2 cellular contexts compared by ENCODE assay signal in genomic region chr14:105328678-105329390, GRCh38.
TF ChIP-seq lines count a peak whose summit lies in the region.

No MANE protein-coding gene starts in this region.

TF ChIP-seq in liver, 16 proteins besides CTCF, POLR2A, EP300 and RAD21:
- TF ChIP-seq MAX (IDR thresholded peaks at IDR 0.05) (no peak), RXRA (IDR thresholded peaks at IDR 0.05) (peak; percentile 85 to 91), SP1 (IDR thresholded peaks at IDR 0.05) (peak; percentile 38), HNF4A (conservative IDR thresholded peaks at IDR 0.05) (peak; percentile 7 to 40), JUND (IDR thresholded peaks at IDR 0.05) (no peak), NR2F2 (IDR thresholded peaks at IDR 0.05) (peak; percentile 80)
- TF ChIP-seq, protein P1, sequence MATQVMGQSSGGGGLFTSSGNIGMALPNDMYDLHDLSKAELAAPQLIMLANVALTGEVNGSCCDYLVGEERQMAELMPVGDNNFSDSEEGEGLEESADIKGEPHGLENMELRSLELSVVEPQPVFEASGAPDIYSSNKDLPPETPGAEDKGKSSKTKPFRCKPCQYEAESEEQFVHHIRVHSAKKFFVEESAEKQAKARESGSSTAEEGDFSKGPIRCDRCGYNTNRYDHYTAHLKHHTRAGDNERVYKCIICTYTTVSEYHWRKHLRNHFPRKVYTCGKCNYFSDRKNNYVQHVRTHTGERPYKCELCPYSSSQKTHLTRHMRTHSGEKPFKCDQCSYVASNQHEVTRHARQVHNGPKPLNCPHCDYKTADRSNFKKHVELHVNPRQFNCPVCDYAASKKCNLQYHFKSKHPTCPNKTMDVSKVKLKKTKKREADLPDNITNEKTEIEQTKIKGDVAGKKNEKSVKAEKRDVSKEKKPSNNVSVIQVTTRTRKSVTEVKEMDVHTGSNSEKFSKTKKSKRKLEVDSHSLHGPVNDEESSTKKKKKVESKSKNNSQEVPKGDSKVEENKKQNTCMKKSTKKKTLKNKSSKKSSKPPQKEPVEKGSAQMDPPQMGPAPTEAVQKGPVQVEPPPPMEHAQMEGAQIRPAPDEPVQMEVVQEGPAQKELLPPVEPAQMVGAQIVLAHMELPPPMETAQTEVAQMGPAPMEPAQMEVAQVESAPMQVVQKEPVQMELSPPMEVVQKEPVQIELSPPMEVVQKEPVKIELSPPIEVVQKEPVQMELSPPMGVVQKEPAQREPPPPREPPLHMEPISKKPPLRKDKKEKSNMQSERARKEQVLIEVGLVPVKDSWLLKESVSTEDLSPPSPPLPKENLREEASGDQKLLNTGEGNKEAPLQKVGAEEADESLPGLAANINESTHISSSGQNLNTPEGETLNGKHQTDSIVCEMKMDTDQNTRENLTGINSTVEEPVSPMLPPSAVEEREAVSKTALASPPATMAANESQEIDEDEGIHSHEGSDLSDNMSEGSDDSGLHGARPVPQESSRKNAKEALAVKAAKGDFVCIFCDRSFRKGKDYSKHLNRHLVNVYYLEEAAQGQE (IDR thresholded peaks at IDR 0.05) = no peak

TF ChIP-seq in HepG2, 621 proteins besides CTCF, POLR2A, EP300 and RAD21:
- TF ChIP-seq KIAA2018 (CRISPR knock-in tag; IDR thresholded peaks at IDR 0.05; ENCODE audit: borderline replicate concordance) (no peak), PHF8 (CRISPR knock-in tag; IDR thresholded peaks at IDR 0.05) (no peak), ZNF232 (CRISPR knock-in tag; IDR thresholded peaks at IDR 0.05; ENCODE audit: borderline replicate concordance) (no peak), CSRNP2 (CRISPR knock-in tag; conservative IDR thresholded peaks at IDR 0.05; ENCODE audit: low read depth) (no peak), U2AF1 (optimal IDR thresholded peaks at IDR 0.05; ENCODE audit: low read depth, low read length) (no peak), ARHGAP35 (CRISPR knock-in tag; IDR thresholded peaks at IDR 0.05; ENCODE audit: borderline replicate concordance) (no peak), BRD4 (CRISPR knock-in tag; IDR thresholded peaks at IDR 0.05) (no peak), NR2C2 (CRISPR knock-in tag; IDR thresholded peaks at IDR 0.05; ENCODE audit: borderline replicate concordance) (no peak), HMGXB4 (CRISPR knock-in tag; IDR thresholded peaks at IDR 0.05; ENCODE audit: borderline replicate concordance in 1 of 2, low read depth in 1 of 2) (no peak), ZFX (CRISPR knock-in tag; IDR thresholded peaks at IDR 0.05; ENCODE audit: low read depth) (no peak), ZFP62 (CRISPR knock-in tag; IDR thresholded peaks at IDR 0.05) (no peak), MTA1 (CRISPR knock-in tag; IDR thresholded peaks at IDR 0.05; ENCODE audit: borderline replicate concordance) (no peak), SRY (CRISPR knock-in tag; IDR thresholded peaks at IDR 0.05) (no peak), BATF2 (CRISPR knock-in tag; IDR thresholded peaks at IDR 0.05) (no peak), ZNF432 (CRISPR knock-in tag; IDR thresholded peaks at IDR 0.05; ENCODE audit: borderline replicate concordance) (no peak)
- TF ChIP-seq, protein P2, sequence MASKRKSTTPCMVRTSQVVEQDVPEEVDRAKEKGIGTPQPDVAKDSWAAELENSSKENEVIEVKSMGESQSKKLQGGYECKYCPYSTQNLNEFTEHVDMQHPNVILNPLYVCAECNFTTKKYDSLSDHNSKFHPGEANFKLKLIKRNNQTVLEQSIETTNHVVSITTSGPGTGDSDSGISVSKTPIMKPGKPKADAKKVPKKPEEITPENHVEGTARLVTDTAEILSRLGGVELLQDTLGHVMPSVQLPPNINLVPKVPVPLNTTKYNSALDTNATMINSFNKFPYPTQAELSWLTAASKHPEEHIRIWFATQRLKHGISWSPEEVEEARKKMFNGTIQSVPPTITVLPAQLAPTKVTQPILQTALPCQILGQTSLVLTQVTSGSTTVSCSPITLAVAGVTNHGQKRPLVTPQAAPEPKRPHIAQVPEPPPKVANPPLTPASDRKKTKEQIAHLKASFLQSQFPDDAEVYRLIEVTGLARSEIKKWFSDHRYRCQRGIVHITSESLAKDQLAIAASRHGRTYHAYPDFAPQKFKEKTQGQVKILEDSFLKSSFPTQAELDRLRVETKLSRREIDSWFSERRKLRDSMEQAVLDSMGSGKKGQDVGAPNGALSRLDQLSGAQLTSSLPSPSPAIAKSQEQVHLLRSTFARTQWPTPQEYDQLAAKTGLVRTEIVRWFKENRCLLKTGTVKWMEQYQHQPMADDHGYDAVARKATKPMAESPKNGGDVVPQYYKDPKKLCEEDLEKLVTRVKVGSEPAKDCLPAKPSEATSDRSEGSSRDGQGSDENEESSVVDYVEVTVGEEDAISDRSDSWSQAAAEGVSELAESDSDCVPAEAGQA (IDR thresholded peaks at IDR 0.05; ENCODE audit: low read depth) = no peak
- TF ChIP-seq, protein P2 (CRISPR knock-in tag; IDR thresholded peaks at IDR 0.05; ENCODE audit: borderline replicate concordance) = no peak
